Comparison of ENCODE assay signal across 8 cellular contexts in genomic region chrX:31423575-31424284, GRCh38.
A peak's percentile ranks its signal among the peaks of the same experiment; 100 is the strongest.
DNase-seq lines count a peak whose midpoint lies in the region; ATAC-seq, FAIRE-seq and TF ChIP-seq lines count a peak whose summit lies in the region.

No MANE protein-coding gene starts in this region.

- no peaks in the 10 kb centered on the region for H3K9me3 Mint-ChIP-seq in Caco-2 (ENCODE audit: unreplicated experiment)
- H3K9me3 Mint-ChIP-seq in activated T-helper 1 cell treated with anti-CD3 and anti-CD28 coated beads, Interleukin-12 subunit alpha, Interleukin-12 subunit beta, Interleukin-2, Interleukin-4 antibody, amounts not matched to agents 30 ng/mL and 10 ng/mL and 1 ng/mL, durations not matched to agents 14 hours and 24 hours and 36 hours, result no peaks in the 10 kb centered on the region

- peak overlapping the region; percentile 65 for H3K27ac ChIP-seq in OCI-LY3 (ENCODE audit: low read length)
- no peak overlapping the region for H3K27ac ChIP-seq in endothelial cell of umbilical vein (ENCODE audit: insufficient read depth, low read depth, low read length)
- H3K27ac ChIP-seq in osteoblast (ENCODE audit: low read depth, low read length), result no peak overlapping the region

- CTCF ChIA-PET in Caco-2 (lab: Charles Lee) (no interaction called here), endothelial cell of umbilical vein (lab: Charles Lee) (interaction anchor here (0.7 to 7.1 kb wide), 12 partner anchors 13 to 452 kb away, joined by 3 to 66 read pairs (median 3); no protein-coding TSS in a partner anchor)

- no peak for ATAC-seq in GM18519 (IDR thresholded peaks at IDR 0.05; ENCODE audit: low FRiP score, unreplicated experiment)
- no peak for ATAC-seq in HG02852 (IDR thresholded peaks at IDR 0.05; ENCODE audit: unreplicated experiment)

- intact Hi-C loops in Caco-2 (cut with micrococcal nuclease; ENCODE audit: unreplicated experiment), result loop anchor here (1.0 to 2.0 kb wide), 2 partner anchors 145 to 384 kb away; no protein-coding TSS in a partner anchor
- intact Hi-C loops in endothelial cell of umbilical vein (cut with micrococcal nuclease), result loop anchor here (1.0 to 5.0 kb wide), 4 partner anchors 156 to 384 kb away; no protein-coding TSS in a partner anchor
- intact Hi-C loops in activated T-helper 1 cell treated with anti-CD3 and anti-CD28 coated beads, Interleukin-12 subunit alpha, Interleukin-12 subunit beta, Interleukin-2, Interleukin-4 antibody, amounts not matched to agents 30 ng/mL and 10 ng/mL and 1 ng/mL, durations not matched to agents 14 hours and 24 hours and 36 hours (cut with micrococcal nuclease), result loop anchor here (1.0 to 2.0 kb wide), 2 partner anchors 209 to 386 kb away; no protein-coding TSS in a partner anchor

- H3K27me3 ChIP-seq in Caco-2 (replicated peaks; ENCODE audit: control insufficient read depth, insufficient read depth, low read length) (no peaks in the 10 kb centered on the region), OCI-LY3 (ENCODE audit: low read depth, low read length) (no peaks in the 10 kb centered on the region), endothelial cell of umbilical vein (ENCODE audit: control insufficient read depth in 2 of 2, insufficient read depth in 2 of 2, low read length in 2 of 2) (no peaks in the 10 kb centered on the region), osteoblast (ENCODE audit: insufficient read depth, low read length) (no peaks in the 10 kb centered on the region)

- POLR2A ChIA-PET in Caco-2 (lab: Charles Lee), result no interaction called here
- POLR2A ChIA-PET in endothelial cell of umbilical vein (lab: Charles Lee), result no interaction called here

- H3K9me1 ChIP-seq in endothelial cell of umbilical vein (replicated peaks; ENCODE audit: control insufficient read depth, extremely low read depth, insufficient read depth, low read length), result no peaks in the 10 kb centered on the region

- H3K9ac ChIP-seq in OCI-LY3 (ENCODE audit: low read length) (peak overlapping the region; percentile 59), endothelial cell of umbilical vein (replicated peaks; ENCODE audit: extremely low read depth, insufficient read depth, low read length) (no peak overlapping the region)

- no peaks in the 10 kb centered on the region for H3K36me3 Mint-ChIP-seq in Caco-2 (ENCODE audit: insufficient read depth, unreplicated experiment)
- no peaks in the 10 kb centered on the region for H3K36me3 Mint-ChIP-seq in activated T-helper 1 cell treated with anti-CD3 and anti-CD28 coated beads, Interleukin-12 subunit alpha, Interleukin-12 subunit beta, Interleukin-2, Interleukin-4 antibody, amounts not matched to agents 30 ng/mL and 10 ng/mL and 1 ng/mL, durations not matched to agents 14 hours and 24 hours and 36 hours (ENCODE audit: low read depth)

- BruUV-seq in Caco-2 (replicated peaks; lab: Mats Ljungman, UMichigan) (no TSS peak), endothelial cell of umbilical vein (replicated peaks; lab: Mats Ljungman, UMichigan) (no TSS peak)

- H3K4me1 ChIP-seq in Caco-2 (no peaks in the 10 kb centered on the region), OCI-LY3 (ENCODE audit: low read length) (peaks cover 59% of the 10 kb centered on the region), endothelial cell of umbilical vein (ENCODE audit: control insufficient read depth, extremely low read depth, insufficient read depth, low read length) (no peaks in the 10 kb centered on the region), osteoblast (ENCODE audit: insufficient read depth, low read length) (no peaks in the 10 kb centered on the region)

- H3K9me3 ChIP-seq in Caco-2 (no peaks in the 10 kb centered on the region), OCI-LY3 (ENCODE audit: insufficient read depth, low read length) (0 out of 2 replicates have a peak, but pooled peaks cover 3% of the 10 kb centered on the region), endothelial cell of umbilical vein (replicated peaks; ENCODE audit: control insufficient read depth, insufficient read depth, low read length) (no peaks in the 10 kb centered on the region), osteoblast (ENCODE audit: low read depth, low read length) (no peaks in the 10 kb centered on the region)

- no peaks in the 10 kb centered on the region for H3K79me2 ChIP-seq in OCI-LY3 (ENCODE audit: low read length)
- H3K79me2 ChIP-seq in endothelial cell of umbilical vein (ENCODE audit: control insufficient read depth, insufficient read depth, low read length), result no peaks in the 10 kb centered on the region
- H3K79me2 ChIP-seq in osteoblast (ENCODE audit: insufficient read depth, low read length), result no peaks in the 10 kb centered on the region

- H3K36me3 ChIP-seq in Caco-2 (ENCODE audit: control insufficient read depth, insufficient read depth, low read length) (no peaks in the 10 kb centered on the region), OCI-LY3 (replicated peaks; ENCODE audit: low read depth, low read length) (peaks cover 5% of the 10 kb centered on the region), endothelial cell of umbilical vein (ENCODE audit: control insufficient read depth in 2 of 2, extremely low read depth in 1 of 2, insufficient read depth in 2 of 2, low read length in 2 of 2) (no peaks in the 10 kb centered on the region), osteoblast (ENCODE audit: insufficient read depth, low read length) (no peaks in the 10 kb centered on the region)

- H3K4me2 ChIP-seq in OCI-LY3 (ENCODE audit: low read length), result peak overlapping the region; percentile 90
- H3K4me2 ChIP-seq in endothelial cell of umbilical vein (ENCODE audit: insufficient read depth, low read length), result no peak overlapping the region
- H3K4me2 ChIP-seq in osteoblast (ENCODE audit: insufficient read depth, low read length), result peak overlapping the region; percentile 71

- TF ChIP-seq POLR2A in endothelial cell of umbilical vein (IDR thresholded peaks at IDR 0.05; ENCODE audit: low read depth, low read length), result no peak

- no peaks in the 10 kb centered on the region for H3K27me3 Mint-ChIP-seq in Caco-2 (ENCODE audit: insufficient read depth, unreplicated experiment)
- H3K27me3 Mint-ChIP-seq in activated T-helper 1 cell treated with anti-CD3 and anti-CD28 coated beads, Interleukin-12 subunit alpha, Interleukin-12 subunit beta, Interleukin-2, Interleukin-4 antibody, amounts not matched to agents 30 ng/mL and 10 ng/mL and 1 ng/mL, durations not matched to agents 14 hours and 24 hours and 36 hours (ENCODE audit: insufficient read depth), result peaks cover 4% of the 10 kb centered on the region

- H3K4me3 ChIP-seq in Caco-2 (ENCODE audit: low read depth, low read length), result no peak overlapping the region
- peak overlapping the region; percentile 70 for H3K4me3 ChIP-seq in OCI-LY3 (ENCODE audit: low read length)
- no peak overlapping the region for H3K4me3 ChIP-seq in endothelial cell of umbilical vein (replicated peaks in 1 of 3; ENCODE audit: insufficient read depth in 1 of 3, low read depth in 1 of 3, low read length in 3 of 3)
- H3K4me3 ChIP-seq in osteoblast (ENCODE audit: insufficient read depth, low read length), result peak overlapping the region; percentile 36

- H3K27ac Mint-ChIP-seq in Caco-2 (ENCODE audit: unreplicated experiment), result no peak overlapping the region
- no peak overlapping the region for H3K27ac Mint-ChIP-seq in activated T-helper 1 cell treated with anti-CD3 and anti-CD28 coated beads, Interleukin-12 subunit alpha, Interleukin-12 subunit beta, Interleukin-2, Interleukin-4 antibody, amounts not matched to agents 30 ng/mL and 10 ng/mL and 1 ng/mL, durations not matched to agents 14 hours and 24 hours and 36 hours

- peak; percentile 66 for FAIRE-seq in endothelial cell of umbilical vein (lab: Jason Lieb, UNC)

- no peaks in the 10 kb centered on the region for H4K20me1 ChIP-seq in OCI-LY3 (ENCODE audit: insufficient read depth, low read length)
- H4K20me1 ChIP-seq in endothelial cell of umbilical vein (replicated peaks; ENCODE audit: control insufficient read depth, extremely low read depth, insufficient read depth, low read length), result no peaks in the 10 kb centered on the region
- H4K20me1 ChIP-seq in osteoblast (ENCODE audit: insufficient read depth, low read length), result no peaks in the 10 kb centered on the region

- no peak overlapping the region for H2AFZ ChIP-seq in OCI-LY3 (ENCODE audit: low read depth, low read length)
- H2AFZ ChIP-seq in endothelial cell of umbilical vein (ENCODE audit: low read depth, low read length), result no peak overlapping the region
- peak overlapping the region; percentile 66 for H2AFZ ChIP-seq in osteoblast (ENCODE audit: low read length)

- no peak overlapping the region for H3K4me3 Mint-ChIP-seq in Caco-2 (ENCODE audit: unreplicated experiment)
- H3K4me3 Mint-ChIP-seq in activated T-helper 1 cell treated with anti-CD3 and anti-CD28 coated beads, Interleukin-12 subunit alpha, Interleukin-12 subunit beta, Interleukin-2, Interleukin-4 antibody, amounts not matched to agents 30 ng/mL and 10 ng/mL and 1 ng/mL, durations not matched to agents 14 hours and 24 hours and 36 hours, result no peak overlapping the region

- TF ChIP-seq CTCF in Caco-2 (IDR thresholded peaks at IDR 0.05; ENCODE audit: insufficient read depth in 1 of 2, low read depth in 1 of 2, low read length in 1 of 2, severe bottlenecking in 1 of 2, unreplicated experiment in 1 of 2), result peak; percentile 12 to 37
- TF ChIP-seq CTCF in OCI-LY3 (IDR thresholded peaks at IDR 0.05; ENCODE audit: low read depth, low read length), result peak; percentile 70
- TF ChIP-seq CTCF in endothelial cell of umbilical vein (IDR thresholded peaks at IDR 0.05; ENCODE audit: extremely low read depth in 1 of 2, insufficient read depth in 1 of 2, low read depth in 1 of 2, low read length in 2 of 2), result peak; percentile 33 to 42
- peak; percentile 44 for TF ChIP-seq CTCF in osteoblast (IDR thresholded peaks at IDR 0.05; ENCODE audit: extremely low read depth, low read depth, low read length)

- dilution Hi-C loops in endothelial cell of umbilical vein (cut with MboI; ENCODE audit: extremely low pct_ligation_motif_present, low sequenced_read_pairs), result no loop called here

- peak; percentile 24 to 29 for DNase-seq in Caco-2
- peak; percentile 48 for DNase-seq in H4 (ENCODE audit: low spot score)
- peak; percentile 44 for DNase-seq in endothelial cell of umbilical vein (ENCODE audit: low read depth, low spot score)
- no peak for DNase-seq in osteoblast (ENCODE audit: insufficient read length, low spot score, missing footprints)
- no peak for DNase-seq in activated T-helper 1 cell treated with anti-CD3 and anti-CD28 coated beads, Interleukin-12 subunit alpha, Interleukin-12 subunit beta, Interleukin-2, Interleukin-4 antibody, amounts not matched to agents 30 ng/mL and 10 ng/mL and 1 ng/mL, durations not matched to agents 14 hours and 24 hours and 36 hours (ENCODE audit: low spot score)

- H3K4me1 Mint-ChIP-seq in Caco-2 (ENCODE audit: low read depth, unreplicated experiment), result peaks cover 6% of the 10 kb centered on the region
- no peaks in the 10 kb centered on the region for H3K4me1 Mint-ChIP-seq in activated T-helper 1 cell treated with anti-CD3 and anti-CD28 coated beads, Interleukin-12 subunit alpha, Interleukin-12 subunit beta, Interleukin-2, Interleukin-4 antibody, amounts not matched to agents 30 ng/mL and 10 ng/mL and 1 ng/mL, durations not matched to agents 14 hours and 24 hours and 36 hours (ENCODE audit: low read depth)

TF ChIP-seq in endothelial cell of umbilical vein, 7 proteins besides CTCF, POLR2A, EP300 and RAD21 (continues in another document):
- TF ChIP-seq GATA2 (IDR thresholded peaks at IDR 0.05; ENCODE audit: insufficient read depth, insufficient read length, low read depth, low read length) (no peak), EZH2 (IDR thresholded peaks at IDR 0.05; ENCODE audit: borderline replicate concordance, low read depth, low read length, severe bottlenecking) (no peak)

Comparison
In these comparisons a context has a peak if more than half of its experiments do, and no peak if none do; other contexts are left out.
1. DNase-seq: peak in Caco-2 (2 of 2), H4 (single experiment) and endothelial cell of umbilical vein (single experiment); none in osteoblast (single experiment) and activated T-helper 1 cell treated with anti-CD3 and anti-CD28 coated beads, Interleukin-12 subunit alpha, Interleukin-12 subunit beta, Interleukin-2, Interleukin-4 antibody, amounts not matched to agents 30 ng/mL and 10 ng/mL and 1 ng/mL, durations not matched to agents 14 hours and 24 hours and 36 hours (single experiment).
2. H3K4me3 ChIP-seq: peak in OCI-LY3 (single experiment) and osteoblast (single experiment); none in Caco-2 (single experiment) and endothelial cell of umbilical vein (0 of 3).
3. Peak in every context shown above with its lines, with median percentiles within 50 percentile points of each other: CTCF ChIP-seq.